In genomic region chr16:57003439-57004386, GRCh38 we compare ENCODE assay signal across 14 cellular contexts. TPM values are rescaled to one million over a fixed set of nuclear protein-coding genes. Genes with fewer than 3 reads are reported as not detected.
A peak's percentile ranks its signal among the peaks of the same experiment; 100 is the strongest.
DNase-seq lines count a peak whose midpoint lies in the region; ATAC-seq and TF ChIP-seq lines count a peak whose summit lies in the region.
"Had no signal": no experiment of that assay in that cellular context is flagged by ENCODE, and none has a peak within 500 bp of the region (broad histone marks: within the 10 kb centered on the region; RNA-seq: fewer than 3 reads in every experiment).

No MANE protein-coding gene starts in this region.

- TF ChIP-seq CTCF in upper lobe of right lung (IDR thresholded peaks at IDR 0.05) (no peak), right atrium auricular region (IDR thresholded peaks at IDR 0.05) (no peak)

- CTCF ChIA-PET in activated naive CD4-positive, alpha-beta T cell treated with anti-CD3 and anti-CD28 coated beads, Interleukin-2, amount 10 ng/mL, durations not matched to agents 7 days and 5 days (lab: Charles Lee), result interaction anchor here (0.7 to 1.6 kb wide), 4 partner anchors 19 to 40 kb away, joined by 3 to 4 read pairs (median 3); no protein-coding TSS in a partner anchor
- CTCF ChIA-PET in T-cell (lab: Charles Lee), result interaction anchor here in 1 of 2 donors (0.6 kb wide), 1 partner anchor 28 kb away, joined by 3 read pairs; no protein-coding TSS in a partner anchor

- peak overlapping the region; percentile 42 for H3K27ac Mint-ChIP-seq in activated naive CD4-positive, alpha-beta T cell treated with anti-CD3 and anti-CD28 coated beads, Interleukin-2, amount 10 ng/mL, durations not matched to agents 7 days and 5 days
- H3K27ac Mint-ChIP-seq in T-cell, result peak overlapping the region; percentile 87 to 93

- H3K27ac ChIP-seq in upper lobe of right lung, result no peak overlapping the region
- H3K27ac ChIP-seq in right atrium auricular region, result no peak overlapping the region
- H3K27ac ChIP-seq: coronary artery, vagina had no signal

- H3K4me1 Mint-ChIP-seq in activated naive CD4-positive, alpha-beta T cell treated with anti-CD3 and anti-CD28 coated beads, Interleukin-2, amount 10 ng/mL, durations not matched to agents 7 days and 5 days, result peaks cover 87% of the 10 kb centered on the region
- peaks cover 83 to 88% (median 87%) of the 10 kb centered on the region in 3 donors for H3K4me1 Mint-ChIP-seq in T-cell

- no peak for DNase-seq in activated naive CD4-positive, alpha-beta T cell treated with anti-CD3 and anti-CD28 coated beads, Interleukin-2, amount 10 ng/mL, durations not matched to agents 7 days and 5 days
- DNase-seq in activated naive CD4-positive, alpha-beta T cell (lab: John Stamatoyannopoulos, UW), result no peak
- DNase-seq in T-cell (no peak), germinal center (ENCODE audit: low spot score) (peak; percentile 44), upper lobe of right lung (peak; percentile 26), AML-193 (lab: John Stamatoyannopoulos, UW) (no peak), right atrium auricular region (ENCODE audit: low spot score) (no peak)
- DNase-seq: foreskin fibroblast; NCI-H510A treated with DMSO at 0.1 percent for 48 hours; stimulated activated CD4-positive, alpha-beta T cell treated with anti-CD3 and anti-CD28 coated beads, Interleukin-12 subunit alpha, Interleukin-12 subunit beta, amount 100 ng/mL, for 4 hours had no signal

- no peak overlapping the region for H3K4me3 Mint-ChIP-seq in activated naive CD4-positive, alpha-beta T cell treated with anti-CD3 and anti-CD28 coated beads, Interleukin-2, amount 10 ng/mL, durations not matched to agents 7 days and 5 days
- peak overlapping the region; percentile 22 to 51 (median 34) for H3K4me3 Mint-ChIP-seq in T-cell

- no peaks in the 10 kb centered on the region for H3K27me3 ChIP-seq in upper lobe of right lung
- no peaks in the 10 kb centered on the region for H3K27me3 ChIP-seq in right atrium auricular region
- H3K27me3 ChIP-seq: vagina had no signal

- intact Hi-C loops in upper lobe of right lung (cut with DNase I), result no loop called here

- H3K36me3 ChIP-seq in upper lobe of right lung, result peaks cover 8% of the 10 kb centered on the region
- no peaks in the 10 kb centered on the region for H3K36me3 ChIP-seq in right atrium auricular region
- H3K36me3 ChIP-seq: vagina had no signal

- H3K4me1 ChIP-seq in upper lobe of right lung (peaks cover 22% of the 10 kb centered on the region), right atrium auricular region (peaks cover 0 to 22% of the 10 kb centered on the region in 2 donors)

- H3K9me3 Mint-ChIP-seq in activated naive CD4-positive, alpha-beta T cell treated with anti-CD3 and anti-CD28 coated beads, Interleukin-2, amount 10 ng/mL, durations not matched to agents 7 days and 5 days, result no peaks in the 10 kb centered on the region
- H3K9me3 Mint-ChIP-seq in T-cell, result no peaks in the 10 kb centered on the region

- H3K9me3 ChIP-seq in upper lobe of right lung (no peaks in the 10 kb centered on the region), right atrium auricular region (no peaks in the 10 kb centered on the region)
- H3K9me3 ChIP-seq: vagina had no signal

- peaks cover 63% of the 10 kb centered on the region for H3K36me3 Mint-ChIP-seq in activated naive CD4-positive, alpha-beta T cell treated with anti-CD3 and anti-CD28 coated beads, Interleukin-2, amount 10 ng/mL, durations not matched to agents 7 days and 5 days
- H3K36me3 Mint-ChIP-seq in T-cell, result peaks cover 30% of the 10 kb centered on the region

- H3K27me3 Mint-ChIP-seq in activated naive CD4-positive, alpha-beta T cell treated with anti-CD3 and anti-CD28 coated beads, Interleukin-2, amount 10 ng/mL, durations not matched to agents 7 days and 5 days, result no peaks in the 10 kb centered on the region
- H3K27me3 Mint-ChIP-seq in T-cell, result no peaks in the 10 kb centered on the region

- H3K4me3 ChIP-seq in upper lobe of right lung, result no peak overlapping the region
- H3K4me3 ChIP-seq in right atrium auricular region, result no peak overlapping the region
- H3K4me3 ChIP-seq: coronary artery, vagina had no signal

- POLR2A ChIA-PET in T-cell (lab: Charles Lee), result no interaction called here

- ATAC-seq in T-cell (replicated peaks in 1 of 4) (no peak), upper lobe of right lung (no peak), HG02610 (IDR thresholded peaks at IDR 0.05; ENCODE audit: unreplicated experiment) (no peak)

RNA-seq across cellular contexts. Expression of gene NLRC5, which starts 14.4 kb away (rescaled TPM):
- total RNA-seq in T-cell (100 to 1,000 TPM; 390 to 711 (median 496) TPM), upper lobe of right lung (44.9 TPM), right atrium auricular region (1 to 10 TPM; 8.0 to 9.7 TPM)

RNA-seq across cellular contexts. Expression of gene CETP, which starts 42.0 kb away (rescaled TPM):
- total RNA-seq in T-cell (under 1 TPM in 3 of 5 donors, not detected in 2; 0.18 to 0.25 (median 0.19) TPM), upper lobe of right lung (1.9 TPM), right atrium auricular region (not detected)
- total RNA-seq: kidney epithelial cell, vagina had no signal

Comparison
In these comparisons a context has a peak if more than half of its experiments do, and no peak if none do; other contexts are left out.
1. DNase-seq: peak in germinal center (single experiment) and upper lobe of right lung (single experiment); none in activated naive CD4-positive, alpha-beta T cell treated with anti-CD3 and anti-CD28 coated beads, Interleukin-2, amount 10 ng/mL, durations not matched to agents 7 days and 5 days (single experiment), activated naive CD4-positive, alpha-beta T cell (0 of 4), T-cell (0 of 34), AML-193 (0 of 2) and right atrium auricular region (single experiment).